Comparison of ENCODE assay signal across 7 cellular contexts in the genomic region with DNA sequence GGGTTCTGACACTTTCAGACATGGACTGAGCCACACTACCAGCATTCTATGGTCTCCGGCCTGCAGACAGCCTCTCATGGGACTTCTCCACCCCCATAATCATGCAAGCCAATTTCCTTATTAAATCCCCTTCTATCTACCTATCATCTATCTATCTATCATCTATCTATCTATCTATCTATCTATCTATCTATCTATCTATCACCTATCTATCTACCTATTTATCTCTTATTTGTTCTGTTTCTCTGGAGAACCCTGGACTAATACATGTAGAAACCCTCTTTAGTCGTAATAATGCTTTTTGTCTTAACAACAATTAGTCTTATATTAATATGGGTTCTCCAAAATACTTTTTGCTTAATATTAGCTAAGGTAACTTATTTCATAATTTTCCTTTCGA.
"Had no signal": no experiment of that assay in that cellular context is flagged by ENCODE, and none has a peak within 500 bp of the region (broad histone marks: within the 10 kb centered on the region; RNA-seq: fewer than 3 reads in every experiment).

No MANE protein-coding gene starts in this region.

- FAIRE-seq: HepG2, HTR-8/SVneo had no signal

- H3K9ac ChIP-seq: KMS-11 had no signal

- H3K4me2 ChIP-seq: KMS-11 had no signal

- ATAC-seq: HepG2 had no signal

- H3K27ac ChIP-seq: HL-60, KMS-11 had no signal

- DNase-seq: IMR-90, KBM-7, KG1 had no signal
